In genomic region chr1:225815526-225816178, GRCh38 we compare ENCODE assay signal across 1 cellular context.
TF ChIP-seq lines count a peak whose summit lies in the region.

No MANE protein-coding gene starts in this region.

TF ChIP-seq in H1, 55 proteins besides CTCF, POLR2A, EP300 and RAD21 (continued from another document):
- TF ChIP-seq NANOG (IDR thresholded peaks at IDR 0.05; ENCODE audit: insufficient read depth, low read depth, low read length, poor library complexity, severe bottlenecking): no peak
- no peak for TF ChIP-seq HDAC2 (IDR thresholded peaks at IDR 0.05; ENCODE audit: borderline replicate concordance in 1 of 2, low read depth in 2 of 2, low read length in 2 of 2)
- peak; percentile 44 for TF ChIP-seq E2F6 (IDR thresholded peaks at IDR 0.05)
